In the genomic region with DNA sequence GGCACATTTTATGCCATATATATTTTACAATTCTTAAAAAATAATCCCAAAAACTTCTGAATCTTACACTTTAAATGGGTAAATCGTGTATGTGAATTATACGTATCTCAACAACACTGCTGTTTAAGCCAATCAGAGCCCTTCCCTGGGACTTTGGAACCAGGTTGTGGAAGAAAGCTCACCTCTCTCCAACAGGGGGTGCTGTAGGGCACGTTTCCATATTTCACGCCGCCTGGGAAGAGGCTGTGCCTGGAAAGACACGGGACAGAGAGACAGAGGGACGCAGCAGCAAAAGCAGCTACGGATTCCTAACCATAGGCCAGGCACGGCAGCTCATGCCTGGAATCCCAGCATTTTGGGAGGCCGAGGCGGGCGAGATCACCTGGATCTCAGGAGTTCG, we compare ENCODE assay signal across 13 cellular contexts. TPM values are rescaled to one million over a fixed set of nuclear protein-coding genes. Genes with fewer than 3 reads are reported as not detected.
DNase-seq lines count a peak whose midpoint lies in the region; ATAC-seq and TF ChIP-seq lines count a peak whose summit lies in the region.
"Had no signal": no experiment of that assay in that cellular context is flagged by ENCODE, and none has a peak within 500 bp of the region (broad histone marks: within the 10 kb centered on the region; RNA-seq: fewer than 3 reads in every experiment).

No MANE protein-coding gene starts in this region.

- H3K4me1 ChIP-seq in PC-9 (replicated peaks; ENCODE audit: insufficient read depth): no peaks in the 10 kb centered on the region
- no peaks in the 10 kb centered on the region for H3K4me1 ChIP-seq in stomach

- no peak overlapping the region for H3K4me3 ChIP-seq in AG10803 (ENCODE audit: low read length)
- H3K4me3 ChIP-seq in PC-9: no peak overlapping the region
- no peak overlapping the region for H3K4me3 ChIP-seq in stomach

- H3K27me3 ChIP-seq in PC-9 (ENCODE audit: insufficient read depth, low read depth) (peaks cover 51% of the 10 kb centered on the region), stomach (peaks cover 0 to 60% (median 10%) of the 10 kb centered on the region in 3 donors)

- H3K36me3 ChIP-seq in PC-9 (ENCODE audit: low read depth) (no peaks in the 10 kb centered on the region), stomach (no peaks in the 10 kb centered on the region)

- DNase-seq in AG10803 (ENCODE audit: low read depth): no peak
- DNase-seq in PC-9: no peak
- DNase-seq in left lobe of liver (ENCODE audit: low spot score): no peak
- no peak for DNase-seq in stomach
- DNase-seq in NCI-H1436 treated with DMSO at 0.1 percent for 48 hours (lab: John Stamatoyannopoulos, UW): no peak
- DNase-seq: activated CD4-positive, alpha-beta T cell treated with anti-CD3 and anti-CD28 coated beads for 4 hours; effector CD4-positive, alpha-beta T cell; hippocampal formation; Kasumi-1; stimulated activated naive CD4-positive, alpha-beta T cell treated with Interleukin-2 at 50 U/mL for 16 hours had no signal

- H3K79me2 ChIP-seq in PC-9 (ENCODE audit: low read depth): no peaks in the 10 kb centered on the region

- CTCF ChIA-PET in PC-9 (lab: Charles Lee): interaction anchor here (0.7 kb wide), 1 partner anchor 292 kb away, joined by 3 read pairs; no protein-coding TSS in a partner anchor

- TF ChIP-seq POLR2A in stomach (IDR thresholded peaks at IDR 0.05): no peak

- H3K9me3 ChIP-seq in PC-9 (ENCODE audit: insufficient read depth, low read depth): no peaks in the 10 kb centered on the region
- H3K9me3 ChIP-seq in stomach: no peaks in the 10 kb centered on the region

- intact Hi-C loops in PC-9 (cut with micrococcal nuclease; ENCODE audit: unreplicated experiment) (no loop called here), stomach (cut with DNase I; ENCODE audit: low total_unique reads) (no loop called here)

- no peaks in the 10 kb centered on the region for H3K9me2 ChIP-seq in PC-9 (ENCODE audit: insufficient read depth)

- H3K4me2 ChIP-seq in PC-9: no peak overlapping the region

- H3K27ac ChIP-seq in PC-9 (no peak overlapping the region), stomach (no peak overlapping the region)

- no peak for TF ChIP-seq EP300 in stomach (IDR thresholded peaks at IDR 0.05)

- TF ChIP-seq CTCF in AG10803 (conservative IDR thresholded peaks at IDR 0.05; ENCODE audit: low read length): 0 out of 2 replicates have a peak, but pooled peaks have one; percentile 2
- TF ChIP-seq CTCF in GM12872 (IDR thresholded peaks at IDR 0.05; ENCODE audit: insufficient read depth, low read depth, low read length): peak; percentile 35; the same call in 1 of the 3 replicates
- peak; percentile 65; the same call in 1 of the 2 replicates for TF ChIP-seq CTCF in PC-9 (conservative IDR thresholded peaks at IDR 0.05)
- peak in 2 of 7 experiments; percentile 7 to 10 for TF ChIP-seq CTCF in stomach (IDR thresholded peaks at IDR 0.05)

- no TSS peak for BruUV-seq in PC-9 (replicated peaks; lab: Mats Ljungman, UMichigan)

- POLR2A ChIA-PET in PC-9 (lab: Charles Lee; ENCODE audit: unreplicated experiment): no interaction called here

- H3F3A ChIP-seq in PC-9 (ENCODE audit: insufficient read depth, low read depth): peaks cover 2% of the 10 kb centered on the region; the same call in 1 of the 2 replicates

- H4K20me1 ChIP-seq in PC-9 (ENCODE audit: insufficient read depth): no peaks in the 10 kb centered on the region

- WGBS in stomach, 5 donors: 74 to 81% (median 80%) methylated on average over 13 of the region's 13 CpGs

- no peak overlapping the region for H2AFZ ChIP-seq in PC-9

- ATAC-seq in left lobe of liver (peak; percentile 47), GM19455 (IDR thresholded peaks at IDR 0.05; ENCODE audit: unreplicated experiment) (no peak), HG03280 (IDR thresholded peaks at IDR 0.05; ENCODE audit: unreplicated experiment) (no peak)

RNA-seq across cellular contexts. Expression of a gene that starts 29.4 kb away (rescaled TPM):
- 59.5 and 76.1 TPM in 2 replicates for total RNA-seq in PC-9 (2021)
- 44.9 TPM for total RNA-seq in left lobe of liver
- 100 to 1,000 TPM in 1 of 5 donors, 10 to 100 TPM in 2, 1 to 10 TPM in 2; 5.3 to 110 (median 51.1) TPM for total RNA-seq in stomach
- polyA plus RNA-seq in stomach: 10 to 100 TPM; 13.3 to 17.6 (median 13.7) TPM
